Comparison of ENCODE assay signal across 8 cellular contexts in genomic region chr18:2572144-2572682, GRCh38. TPM values are rescaled to one million over a fixed set of nuclear protein-coding genes. Genes with fewer than 3 reads are reported as not detected.
DNase-seq lines count a peak whose midpoint lies in the region; ATAC-seq and TF ChIP-seq lines count a peak whose summit lies in the region.

No MANE protein-coding gene starts in this region.

- H3K4me1 ChIP-seq in BLaER1 (peaks cover 47% of the 10 kb centered on the region), Peyer's patch (peaks cover 0 to 32% (median 0%) of the 10 kb centered on the region in 4 donors), foreskin keratinocyte (peaks cover 16% of the 10 kb centered on the region)

- no peaks in the 10 kb centered on the region for H3K9me3 ChIP-seq in BLaER1
- H3K9me3 ChIP-seq in Peyer's patch, result no peaks in the 10 kb centered on the region

- DNase-seq in Peyer's patch, result no peak
- peak in 1 of 2 donors; percentile 22 for DNase-seq in foreskin keratinocyte
- no peak for DNase-seq in activated gamma-delta T cell treated with Interleukin-2 at 50 U/mL for 16 hours
- DNase-seq in anterior cingulate cortex (lab: John Stamatoyannopoulos, UW), result no peak
- no peak for DNase-seq in UCSD-AML1 (lab: John Stamatoyannopoulos, UW; ENCODE audit: unreplicated experiment)
- DNase-seq in NCI-H510A (lab: John Stamatoyannopoulos, UW), result no peak

- H3K9ac ChIP-seq in BLaER1, result peak overlapping the region; percentile 96

- peak overlapping the region; percentile 82 for H3K4me2 ChIP-seq in BLaER1

- TF ChIP-seq CTCF in Peyer's patch (IDR thresholded peaks at IDR 0.05) (no peak), foreskin keratinocyte (conservative IDR thresholded peaks at IDR 0.05) (no peak)

- no peaks in the 10 kb centered on the region for H4K20me1 ChIP-seq in BLaER1

- no peak for TF ChIP-seq POLR2A in Peyer's patch (IDR thresholded peaks at IDR 0.05)

- H3K4me3 ChIP-seq in BLaER1, result peak overlapping the region; percentile 87
- peak overlapping the region in 3 of 4 donors; percentile 56 to 84 (median 72) for H3K4me3 ChIP-seq in Peyer's patch

- H3K36me3 ChIP-seq in BLaER1, result peaks cover 27% of the 10 kb centered on the region
- no peaks in the 10 kb centered on the region for H3K36me3 ChIP-seq in Peyer's patch

- peak overlapping the region; percentile 98 for H3K27ac ChIP-seq in BLaER1
- H3K27ac ChIP-seq in Peyer's patch, result peak overlapping the region in 1 of 4 donors; percentile 97
- peak overlapping the region; percentile 100 for H3K27ac ChIP-seq in foreskin keratinocyte

- ATAC-seq in GM21526 (IDR thresholded peaks at IDR 0.05; ENCODE audit: low FRiP score, unreplicated experiment) (peak; percentile 6), foreskin keratinocyte (peak; percentile 0)

- H3K27me3 ChIP-seq in BLaER1 (no peaks in the 10 kb centered on the region), Peyer's patch (no peaks in the 10 kb centered on the region), foreskin keratinocyte (no peaks in the 10 kb centered on the region)

RNA-seq across cellular contexts. Expression of gene NDC80, which starts 0.9 kb away (rescaled TPM):
- total RNA-seq in Peyer's patch, result 1 to 10 TPM in 3 of 4 donors, under 1 TPM in 1; 0.54 to 5.0 (median 2.6) TPM
- 27.8 and 34.1 TPM in 2 replicates for total RNA-seq in foreskin keratinocyte
- 16.9 and 22.2 TPM in 2 replicates for polyA plus RNA-seq in foreskin keratinocyte

RNA-seq across cellular contexts. Expression of gene METTL4, which starts 0.9 kb away (rescaled TPM):
- total RNA-seq in Peyer's patch, result 10 to 100 TPM in 1 of 4 donors, 1 to 10 TPM in 3; 7.9 to 12.4 (median 9.0) TPM
- 10.9 and 12.1 TPM in 2 replicates for total RNA-seq in foreskin keratinocyte
- polyA plus RNA-seq in foreskin keratinocyte, result 5.8 and 7.4 TPM in 2 replicates
